Comparison of ENCODE assay signal across 15 cellular contexts in the genomic region with DNA sequence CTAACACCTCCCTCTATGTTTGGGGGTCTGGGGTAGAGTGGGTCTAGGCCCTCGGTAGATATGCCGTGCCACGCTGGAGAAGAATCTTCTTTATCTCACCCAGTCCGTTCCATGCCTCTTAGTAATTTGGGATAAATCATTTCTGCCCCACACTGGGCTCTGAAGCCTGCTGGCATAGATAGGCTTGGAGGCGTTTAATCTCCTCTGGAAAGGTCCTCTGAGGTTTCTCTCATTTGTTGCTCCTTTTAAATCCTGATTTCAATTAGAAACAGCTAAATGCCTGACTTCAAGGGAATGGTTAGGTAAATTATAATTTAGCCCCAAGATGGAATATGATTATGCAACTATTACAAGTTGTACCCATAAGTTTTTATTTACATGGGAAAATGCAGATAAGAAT. TPM values are rescaled to one million over a fixed set of nuclear protein-coding genes. Genes with fewer than 3 reads are reported as not detected.
DNase-seq lines count a peak whose midpoint lies in the region; ATAC-seq and TF ChIP-seq lines count a peak whose summit lies in the region.
"Had no signal": no experiment of that assay in that cellular context is flagged by ENCODE, and none has a peak within 500 bp of the region (broad histone marks: within the 10 kb centered on the region; RNA-seq: fewer than 3 reads in every experiment).

No MANE protein-coding gene starts in this region.

- no peaks in the 10 kb centered on the region for H3K27me3 Mint-ChIP-seq in memory B cell

- no peak overlapping the region for H3K9ac ChIP-seq in IMR-90 (ENCODE audit: low read depth, low read length)

- CTCF ChIA-PET in IMR-90 (lab: Yijun Ruan, JAX), result no interaction called here

- peaks cover 7% of the 10 kb centered on the region for H3K9me3 Mint-ChIP-seq in memory B cell

- peaks cover 21% of the 10 kb centered on the region for H3K4me1 Mint-ChIP-seq in memory B cell

- no peak overlapping the region for H3K4me3 ChIP-seq in IMR-90 (ENCODE audit: insufficient read depth, low read depth, low read length)
- H3K4me3 ChIP-seq: PC-9 had no signal

- H3K27ac Mint-ChIP-seq in memory B cell, result peak overlapping the region; percentile 43

- H4K20me1 ChIP-seq in IMR-90 (ENCODE audit: insufficient read depth, low read length), result no peaks in the 10 kb centered on the region

- no peak overlapping the region; the same call in 1 of the 2 replicates for H3K4ac ChIP-seq in IMR-90 (ENCODE audit: low read depth, low read length)

- no peak overlapping the region for H4K5ac ChIP-seq in IMR-90 (ENCODE audit: low read depth, low read length)

- peaks cover 5% of the 10 kb centered on the region; the same call in 1 of the 2 replicates for H3K4me1 ChIP-seq in IMR-90 (ENCODE audit: control insufficient read depth, insufficient read depth, low read length)

- no peak overlapping the region for H2BK20ac ChIP-seq in IMR-90 (ENCODE audit: low read depth, low read length)

- no peak overlapping the region for H2BK120ac ChIP-seq in IMR-90 (ENCODE audit: low read depth, low read length)

- WGBS in IMR-90 (ENCODE audit: extremely low coverage in 2 of 2, insufficient read length in 1 of 2), 2 experiments, result no CpG with 5 or more reads among the region's 5 CpGs

- POLR2A ChIA-PET in IMR-90 (lab: Charles Lee; ENCODE audit: unreplicated experiment), result interaction anchor here (0.6 kb wide), 1 partner anchor 47 kb away, joined by 5 read pairs; no protein-coding TSS in a partner anchor

- peaks cover 5% of the 10 kb centered on the region; the same call in 1 of the 2 replicates for H3K9me1 ChIP-seq in IMR-90 (ENCODE audit: insufficient read depth, low read length)

- no peak overlapping the region for H2AK5ac ChIP-seq in IMR-90 (ENCODE audit: low read depth, low read length)

- TF ChIP-seq CTCF in IMR-90 (conservative IDR thresholded peaks at IDR 0.05; ENCODE audit: low read depth, low read length), result no peak

- H2BK15ac ChIP-seq in IMR-90 (ENCODE audit: low read depth, low read length), result no peak overlapping the region

- in situ Hi-C loops in IMR-90 (cut with MboI; ENCODE audit: low sequenced_read_pairs), result loop anchor here (25.0 kb wide), 1 partner anchor 1067 kb away; no protein-coding TSS in a partner anchor

- DNase-seq in IMR-90, result no peak
- DNase-seq in memory B cell (ENCODE audit: low spot score in 2 of 2), result no peak
- no peak for DNase-seq in stimulated activated CD8-positive, alpha-beta memory T cell treated with anti-CD3 and anti-CD28 coated beads, Interleukin-4, amount 100 ng/mL, for 48 hours
- DNase-seq in NCI-H1694 (lab: John Stamatoyannopoulos, UW), result no peak
- DNase-seq: MV-4-11, NCI-H1417, NCI-H2029, NCI-H2171 treated with DMSO at 0.1 percent for 48 hours, NCI-H446 treated with DMSO at 0.1 percent for 48 hours, NCI-H748 treated with DMSO at 0.1 percent for 48 hours had no signal

- no peak overlapping the region for H3K18ac ChIP-seq in IMR-90 (ENCODE audit: low read depth, low read length)

- H3K27ac ChIP-seq in IMR-90 (ENCODE audit: insufficient read depth, low read length) (no peak overlapping the region), angular gyrus (ENCODE audit: low read depth, low read length) (peak overlapping the region; percentile 64), temporal lobe (ENCODE audit: low read depth, low read length) (peak overlapping the region; percentile 80)
- H3K27ac ChIP-seq: HL-60, PC-9 had no signal

- H3K79me1 ChIP-seq in IMR-90 (ENCODE audit: low read depth in 1 of 2, low read length in 2 of 2), result no peaks in the 10 kb centered on the region

- no peak overlapping the region for H3K56ac ChIP-seq in IMR-90 (ENCODE audit: extremely low read depth, insufficient read depth, low read length)

- no peak overlapping the region for H2AK9ac ChIP-seq in IMR-90 (replicated peaks; ENCODE audit: low read depth, low read length, poor library complexity)

- H4K8ac ChIP-seq in IMR-90 (ENCODE audit: low read depth in 2 of 2, low read length in 2 of 2), result no peak overlapping the region

- H3K23ac ChIP-seq in IMR-90 (ENCODE audit: low read depth, low read length), result no peak overlapping the region

- TF ChIP-seq RAD21 in IMR-90 (IDR thresholded peaks at IDR 0.05; ENCODE audit: low read length), result no peak

- H3K27me3 ChIP-seq in IMR-90 (ENCODE audit: control insufficient read depth, insufficient read depth, low read length), result peaks cover 8% of the 10 kb centered on the region; the same call in 1 of the 2 replicates

- H3K4me3 Mint-ChIP-seq in memory B cell, result no peak overlapping the region

- H3K14ac ChIP-seq in IMR-90 (replicated peaks; ENCODE audit: low read depth, low read length), result no peak overlapping the region

- dilution Hi-C loops in IMR-90 (cut with HindIII; ENCODE audit: low sequenced_read_pairs, unreplicated experiment), result no loop called here

- H3K4me2 ChIP-seq in IMR-90 (ENCODE audit: low read depth, low read length), result no peak overlapping the region
- H3K4me2 ChIP-seq: PC-9 had no signal

- no TSS peak for BruUV-seq in IMR-90 (replicated peaks; lab: Mats Ljungman, UMichigan)

- H3K36me3 Mint-ChIP-seq in memory B cell, result peaks cover 9% of the 10 kb centered on the region

- ATAC-seq in IMR-90 (ENCODE audit: low read depth), result no peak
- no peak for ATAC-seq in memory B cell (ENCODE audit: low read depth)
- ATAC-seq in GM18867 (IDR thresholded peaks at IDR 0.05; ENCODE audit: unreplicated experiment), result no peak

- intact Hi-C loops in IMR-90 (cut with micrococcal nuclease), result no loop called here

- no peak for TF ChIP-seq POLR2A in IMR-90 (IDR thresholded peaks at IDR 0.05; ENCODE audit: low read depth, low read length)

- no peak overlapping the region for H4K91ac ChIP-seq in IMR-90 (ENCODE audit: insufficient read depth, low read depth, low read length)

- H3K9me3 ChIP-seq in IMR-90 (ENCODE audit: control insufficient read depth, insufficient read depth, low read length), result no peaks in the 10 kb centered on the region

- H2AFZ ChIP-seq in IMR-90 (replicated peaks; ENCODE audit: low read length, poor library complexity), result no peak overlapping the region
- H2AFZ ChIP-seq: PC-9 had no signal

- no peaks in the 10 kb centered on the region for H3K36me3 ChIP-seq in IMR-90 (ENCODE audit: control insufficient read depth, insufficient read depth, low read length)

- no peak overlapping the region for H2BK5ac ChIP-seq in IMR-90 (ENCODE audit: low read depth, low read length, poor library complexity, severe bottlenecking)

TF ChIP-seq in IMR-90, 13 proteins besides CTCF, POLR2A, EP300 and RAD21:
- TF ChIP-seq MAFK (IDR thresholded peaks at IDR 0.05; ENCODE audit: low read depth, low read length), result no peak
- no peak for TF ChIP-seq CHD1 (IDR thresholded peaks at IDR 0.05; ENCODE audit: low read depth, low read length)
- TF ChIP-seq FOS (IDR thresholded peaks at IDR 0.05; ENCODE audit: low read depth, low read length), result no peak
- TF ChIP-seq CEBPB (IDR thresholded peaks at IDR 0.05; ENCODE audit: low read depth, low read length), result peak; percentile 45; the same call in 1 of the 2 replicates

RNA-seq across cellular contexts. Expression of a gene that starts 57.8 kb away (rescaled TPM):
- total RNA-seq in IMR-90 (2012; rRNA removed) (2.7 and 2.8 TPM in 2 replicates), temporal lobe (4.7 TPM)
- 7.2 and 7.3 TPM in 2 replicates for polyA plus RNA-seq in IMR-90 (2012; rRNA removed)
- polyA plus RNA-seq in IMR-90 (2012; cell fraction: cytosol; rRNA removed), result 1.3 and 5.9 TPM in 2 replicates
- 23.5 and 29.0 TPM in 2 replicates for polyA plus RNA-seq in IMR-90 (2012; cell fraction: nucleus; rRNA removed; ENCODE audit: low replicate concordance)

RNA-seq across cellular contexts. Expression of a gene that starts 59.7 kb away (rescaled TPM):
- total RNA-seq in IMR-90 (2012; rRNA removed) (0.18 and 0.28 TPM in 2 replicates), temporal lobe (0.98 TPM)
- polyA plus RNA-seq in IMR-90 (2012; rRNA removed), result 2.6 and 2.8 TPM in 2 replicates
- 1.3 and 2.8 TPM in 2 replicates for polyA plus RNA-seq in IMR-90 (2012; cell fraction: cytosol; rRNA removed)
- polyA plus RNA-seq in IMR-90 (2012; cell fraction: nucleus; rRNA removed; ENCODE audit: low replicate concordance), result 14.2 and 20.9 TPM in 2 replicates
